Comparison of ENCODE assay signal across 21 cellular contexts in genomic region chr3:192831801-192832347, GRCh38.
DNase-seq lines count a peak whose midpoint lies in the region; ATAC-seq and TF ChIP-seq lines count a peak whose summit lies in the region.
"Had no signal": no experiment of that assay in that cellular context is flagged by ENCODE, and none has a peak within 500 bp of the region (broad histone marks: within the 10 kb centered on the region; RNA-seq: fewer than 3 reads in every experiment).

No MANE protein-coding gene starts in this region.

- peaks cover 43% of the 10 kb centered on the region for H3K4me1 Mint-ChIP-seq in activated naive CD8-positive, alpha-beta T cell treated with anti-CD3 and anti-CD28 coated beads, Interleukin-2, amount 50 U/mL, for 24 hours
- peaks cover 18% of the 10 kb centered on the region for H3K4me1 Mint-ChIP-seq in activated naive CD8-positive, alpha-beta T cell treated with anti-CD3 and anti-CD28 coated beads for 36 hours
- H3K4me1 Mint-ChIP-seq: naive B cell had no signal

- H3K36me3 ChIP-seq in SJCRH30: no peaks in the 10 kb centered on the region
- H3K36me3 ChIP-seq in brain microvascular endothelial cell (replicated peaks): no peaks in the 10 kb centered on the region
- H3K36me3 ChIP-seq in uterus: no peaks in the 10 kb centered on the region
- H3K36me3 ChIP-seq: pancreas had no signal

- ATAC-seq in activated naive CD8-positive, alpha-beta T cell treated with anti-CD3 and anti-CD28 coated beads, Interleukin-2, amount 50 U/mL, for 24 hours: no peak

- TF ChIP-seq POLR2A in uterus (IDR thresholded peaks at IDR 0.05): no peak

- H3K4me1 ChIP-seq in SJCRH30: peaks cover 53% of the 10 kb centered on the region
- H3K4me1 ChIP-seq in uterus: peaks cover 4 to 31% of the 10 kb centered on the region in 2 donors

- H3K9me3 ChIP-seq in SJCRH30 (replicated peaks) (no peaks in the 10 kb centered on the region), uterus (no peaks in the 10 kb centered on the region)
- H3K9me3 ChIP-seq: pancreas had no signal

- no peaks in the 10 kb centered on the region for H3K27me3 Mint-ChIP-seq in activated naive CD8-positive, alpha-beta T cell treated with anti-CD3 and anti-CD28 coated beads, Interleukin-2, amount 50 U/mL, for 24 hours
- H3K27me3 Mint-ChIP-seq in activated naive CD8-positive, alpha-beta T cell treated with anti-CD3 and anti-CD28 coated beads for 36 hours: peaks cover 4% of the 10 kb centered on the region
- H3K27me3 Mint-ChIP-seq: memory B cell had no signal

- in situ Hi-C loops in brain microvascular endothelial cell (cut with HindIII; ENCODE audit: low pct_ligation_motif_present, low sequenced_read_pairs): no loop called here

- H3K27me3 ChIP-seq in SJCRH30 (no peaks in the 10 kb centered on the region), brain microvascular endothelial cell (replicated peaks) (no peaks in the 10 kb centered on the region), uterus (no peaks in the 10 kb centered on the region)
- H3K27me3 ChIP-seq: pancreas had no signal

- no peak for TF ChIP-seq CTCF in brain microvascular endothelial cell (IDR thresholded peaks at IDR 0.05; ENCODE audit: low read depth, low read length, missing control alignments)
- no peak for TF ChIP-seq CTCF in uterus (IDR thresholded peaks at IDR 0.05)

- H3K9me3 Mint-ChIP-seq in activated naive CD8-positive, alpha-beta T cell treated with anti-CD3 and anti-CD28 coated beads, Interleukin-2, amount 50 U/mL, for 24 hours: peaks cover 6% of the 10 kb centered on the region
- peaks cover 5% of the 10 kb centered on the region for H3K9me3 Mint-ChIP-seq in activated naive CD8-positive, alpha-beta T cell treated with anti-CD3 and anti-CD28 coated beads for 36 hours
- H3K9me3 Mint-ChIP-seq: memory B cell had no signal

- H3K4me3 Mint-ChIP-seq in activated naive CD8-positive, alpha-beta T cell treated with anti-CD3 and anti-CD28 coated beads, Interleukin-2, amount 50 U/mL, for 24 hours: no peak overlapping the region
- H3K4me3 Mint-ChIP-seq in activated naive CD8-positive, alpha-beta T cell treated with anti-CD3 and anti-CD28 coated beads for 36 hours: no peak overlapping the region
- H3K4me3 Mint-ChIP-seq: activated CD4-positive, alpha-beta T cell treated with anti-CD3 and anti-CD28 coated beads for 36 hours; CD4-positive, alpha-beta T cell; memory B cell; naive B cell had no signal

- peak overlapping the region; percentile 77 for H3K27ac Mint-ChIP-seq in activated naive CD8-positive, alpha-beta T cell treated with anti-CD3 and anti-CD28 coated beads, Interleukin-2, amount 50 U/mL, for 24 hours
- H3K27ac Mint-ChIP-seq in activated naive CD8-positive, alpha-beta T cell treated with anti-CD3 and anti-CD28 coated beads for 36 hours: no peak overlapping the region
- H3K27ac Mint-ChIP-seq: activated CD4-positive, alpha-beta T cell treated with anti-CD3 and anti-CD28 coated beads for 36 hours; CD4-positive, alpha-beta T cell; memory B cell; naive B cell had no signal

- intact Hi-C loops in uterus (cut with DNase I; ENCODE audit: low total_unique reads): loop anchor here (10.0 kb wide), 1 partner anchor 83 kb away; the partner anchor contains the start of gene MB21D2

- H3K4me3 ChIP-seq in SJCRH30 (no peak overlapping the region), brain microvascular endothelial cell (ENCODE audit: low read depth, low read length) (no peak overlapping the region), uterus (no peak overlapping the region)
- H3K4me3 ChIP-seq: pancreas had no signal

- no peaks in the 10 kb centered on the region for H3K36me3 Mint-ChIP-seq in activated naive CD8-positive, alpha-beta T cell treated with anti-CD3 and anti-CD28 coated beads, Interleukin-2, amount 50 U/mL, for 24 hours (ENCODE audit: low read depth)
- H3K36me3 Mint-ChIP-seq in activated naive CD8-positive, alpha-beta T cell treated with anti-CD3 and anti-CD28 coated beads for 36 hours: peaks cover 4% of the 10 kb centered on the region
- H3K36me3 Mint-ChIP-seq: memory B cell, naive B cell had no signal

- H3K27ac ChIP-seq in SJCRH30 (peak overlapping the region; percentile 89), brain microvascular endothelial cell (peak overlapping the region; percentile 95), uterus (peak overlapping the region; percentile 80 to 91)
- H3K27ac ChIP-seq: pancreas had no signal

- no peak for DNase-seq in activated naive CD8-positive, alpha-beta T cell treated with anti-CD3 and anti-CD28 coated beads, Interleukin-2, amount 50 U/mL, for 24 hours
- no peak for DNase-seq in activated naive CD8-positive, alpha-beta T cell treated with anti-CD3 and anti-CD28 coated beads for 36 hours
- DNase-seq in SJCRH30: no peak
- no peak for DNase-seq in brain microvascular endothelial cell
- DNase-seq in uterus: no peak
- no peak for DNase-seq in GF-D8 (lab: John Stamatoyannopoulos, UW)
- no peak for DNase-seq in DMS53 (lab: John Stamatoyannopoulos, UW)
- DNase-seq in NCI-H2029 (lab: John Stamatoyannopoulos, UW): no peak
- DNase-seq: activated naive CD4-positive, alpha-beta T cell; anterior cingulate cortex; CD4-positive, alpha-beta T cell; effector CD4-positive, alpha-beta T cell; KBM-7; naive B cell; NCI-H187 treated with DMSO at 0.1 percent for 48 hours; NK-92 treated with Interleukin-12 subunit alpha and Interleukin-12 subunit beta, amount 100 ng/mL, for 24 hours; pancreas; right cardiac atrium; SW 1271 had no signal
